2 cellular contexts compared by ENCODE assay signal in genomic region chr7:101189109-101189508, GRCh38.
TF ChIP-seq lines count a peak whose summit lies in the region.

No MANE protein-coding gene starts in this region.

TF ChIP-seq in HEK293, 187 proteins besides CTCF, POLR2A, EP300 and RAD21:
- TF ChIP-seq ZBTB10 (tag by site-specific recombination; IDR thresholded peaks at IDR 0.05) (no peak), GLI4 (tag by site-specific recombination; IDR thresholded peaks at IDR 0.05) (no peak), ZNF366 (tag by site-specific recombination; conservative IDR thresholded peaks at IDR 0.05) (peak; percentile 66; the same call in 1 of the 2 replicates), PRDM1 (tag by site-specific recombination; IDR thresholded peaks at IDR 0.05) (peak; percentile 63), ZBTB48 (tag by site-specific recombination; IDR thresholded peaks at IDR 0.05) (no peak)

TF ChIP-seq in K562, 482 proteins besides CTCF, POLR2A, EP300 and RAD21:
- TF ChIP-seq HDAC1 (IDR thresholded peaks at IDR 0.05), result no peak
- no peak for TF ChIP-seq ZNF23 (CRISPR knock-in tag; IDR thresholded peaks at IDR 0.05)
- 0 out of 2 replicates have a peak, but pooled peaks have one; percentile 61 for TF ChIP-seq MCM3 (IDR thresholded peaks at IDR 0.05)
- TF ChIP-seq ZNF512 (tag; IDR thresholded peaks at IDR 0.05), result peak; percentile 52
- no peak for TF ChIP-seq SP1 (CRISPR knock-in tag; IDR thresholded peaks at IDR 0.05)
- TF ChIP-seq ZNF280A (IDR thresholded peaks at IDR 0.05; ENCODE audit: low read depth, partially characterized antibody), result no peak
